In the genomic region with DNA sequence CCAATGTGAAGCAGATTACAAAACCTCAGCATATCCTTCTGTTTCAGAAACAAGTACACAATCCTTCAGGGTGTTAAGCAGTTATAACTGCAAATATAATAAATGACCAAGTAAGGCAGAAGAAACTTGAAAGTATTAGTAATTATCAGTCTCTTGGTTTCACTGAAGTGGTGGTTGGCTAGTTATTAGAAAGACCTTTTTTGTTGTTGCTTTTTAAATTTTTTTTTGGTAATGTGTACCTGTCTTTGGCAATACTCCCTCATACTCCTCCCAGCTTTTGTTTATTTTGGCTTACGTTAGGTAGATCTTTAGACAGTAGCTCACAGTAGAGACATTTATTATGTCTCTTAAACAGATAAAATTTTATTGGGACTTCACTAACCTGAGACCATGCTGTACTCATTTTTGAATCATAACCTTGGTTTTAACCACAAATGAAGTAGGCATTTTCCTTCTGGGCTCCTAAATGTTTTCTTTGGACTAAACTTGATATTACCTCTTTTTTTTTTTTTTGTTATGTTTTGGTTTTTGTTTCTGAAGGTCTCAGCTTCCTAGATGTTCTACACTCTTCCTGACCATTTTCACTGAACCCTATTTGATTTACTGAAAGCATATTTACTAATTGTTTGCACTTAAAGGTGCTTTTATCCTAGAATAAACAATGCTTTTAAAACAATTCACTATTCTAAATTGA, we compare ENCODE assay signal across 9 cellular contexts. TPM values are rescaled to one million over a fixed set of nuclear protein-coding genes. Genes with fewer than 3 reads are reported as not detected.
DNase-seq lines count a peak whose midpoint lies in the region; ATAC-seq, FAIRE-seq and TF ChIP-seq lines count a peak whose summit lies in the region.
"Had no signal": no experiment of that assay in that cellular context is flagged by ENCODE, and none has a peak within 500 bp of the region (broad histone marks: within the 10 kb centered on the region; RNA-seq: fewer than 3 reads in every experiment).

No MANE protein-coding gene starts in this region.

- BruUV-seq in PC-9 (replicated peaks; lab: Mats Ljungman, UMichigan) = no TSS peak
- no TSS peak for BruUV-seq in HepG2 (replicated peaks; lab: Mats Ljungman, UMichigan)

- in situ Hi-C loops in HepG2 (cut with HindIII; ENCODE audit: extremely low pct_ligation_motif_present, low pct_unique_long_range_greater_than_20kb) = no loop called here

- H3K4me2 ChIP-seq in PC-9 (peak overlapping the region; percentile 51), HepG2 (ENCODE audit: low read depth, low read length) (peak overlapping the region; percentile 58)

- H3K36me3 ChIP-seq in PC-9 (ENCODE audit: low read depth) (no peaks in the 10 kb centered on the region), HepG2 (replicated peaks in 1 of 2; ENCODE audit: control insufficient read depth in 1 of 2, insufficient read depth in 2 of 2, low read length in 2 of 2) (no peaks in the 10 kb centered on the region), vagina (no peaks in the 10 kb centered on the region), esophagus squamous epithelium (no peaks in the 10 kb centered on the region)

- DNase-seq in PC-9 (peak in 1 of 2 experiments; percentile 62), HepG2 (ENCODE audit: low spot score) (peak; percentile 31), vagina (ENCODE audit: extremely low spot score in 2 of 2) (no peak), NCI-H446 (lab: John Stamatoyannopoulos, UW) (no peak), occipital lobe (lab: John Stamatoyannopoulos, UW) (no peak), esophagus squamous epithelium (lab: John Stamatoyannopoulos, UW) (no peak)
- DNase-seq: NCI-H187 had no signal

- H3K27ac ChIP-seq in PC-9 (peak overlapping the region; percentile 56), HepG2 (ENCODE audit: extremely low read length, insufficient read depth, low read length) (peak overlapping the region; percentile 19), vagina (no peak overlapping the region), esophagus squamous epithelium (peak overlapping the region in 2 of 4 donors; percentile 22 to 56)

- peaks cover 100% of the 10 kb centered on the region for H3K79me2 ChIP-seq in PC-9 (ENCODE audit: low read depth)
- peaks cover 96% of the 10 kb centered on the region for H3K79me2 ChIP-seq in HepG2 (ENCODE audit: insufficient read depth, low read length)

- CTCF ChIA-PET in PC-9 (lab: Charles Lee) = interaction anchor here (0.7 kb wide), 1 partner anchor 71 kb away, joined by 4 read pairs; no protein-coding TSS in a partner anchor
- CTCF ChIA-PET in HepG2 (lab: Yijun Ruan, JAX; ENCODE audit: low intra/inter-chr PET ratio, low total read pairs) = no interaction called here

- H2AFZ ChIP-seq in PC-9 (no peak overlapping the region), HepG2 (ENCODE audit: low read length) (no peak overlapping the region)

- peaks cover 13% of the 10 kb centered on the region; the same call in 1 of the 2 replicates for H3F3A ChIP-seq in PC-9 (ENCODE audit: insufficient read depth, low read depth)

- 0% methylated on average over 1 of the region's 1 CpG for WGBS in HepG2 (ENCODE audit: low lambda C conversion rate)
- WGBS in esophagus squamous epithelium, 2 donors = 15 to 52% methylated on average over 1 of the region's 1 CpG

- TF ChIP-seq RAD21 in HepG2 (CRISPR knock-in tag; IDR thresholded peaks at IDR 0.05) = no peak

- TF ChIP-seq POLR2A in HepG2 (IDR thresholded peaks at IDR 0.05; ENCODE audit: insufficient read depth in 1 of 2, low read depth in 2 of 2, low read length in 2 of 2) = no peak
- no peak for TF ChIP-seq POLR2A in vagina (IDR thresholded peaks at IDR 0.05)
- no peak for TF ChIP-seq POLR2A in esophagus squamous epithelium (IDR thresholded peaks at IDR 0.05)

- FAIRE-seq in HepG2 (lab: Jason Lieb, UNC) = no peak

- H3K27me3 ChIP-seq in PC-9 (ENCODE audit: insufficient read depth, low read depth) (no peaks in the 10 kb centered on the region), HepG2 (ENCODE audit: control insufficient read depth in 1 of 2, insufficient read depth in 2 of 2, low read length in 2 of 2) (no peaks in the 10 kb centered on the region), vagina (no peaks in the 10 kb centered on the region), esophagus squamous epithelium (no peaks in the 10 kb centered on the region)

- TF ChIP-seq CTCF in PC-9 (conservative IDR thresholded peaks at IDR 0.05) (no peak), HepG2 (CRISPR knock-in tag; IDR thresholded peaks at IDR 0.05) (no peak), vagina (IDR thresholded peaks at IDR 0.05) (no peak), esophagus squamous epithelium (IDR thresholded peaks at IDR 0.05) (no peak)

- no peaks in the 10 kb centered on the region for H3K9me3 ChIP-seq in PC-9 (ENCODE audit: insufficient read depth, low read depth)
- H3K9me3 ChIP-seq in HepG2 (ENCODE audit: low read length) = no peaks in the 10 kb centered on the region
- H3K9me3 ChIP-seq in vagina = no peaks in the 10 kb centered on the region
- H3K9me3 ChIP-seq in esophagus squamous epithelium = no peaks in the 10 kb centered on the region

- POLR2A ChIA-PET in PC-9 (lab: Charles Lee; ENCODE audit: unreplicated experiment) = interaction anchor here (0.5 to 0.7 kb wide), 3 partner anchors 33 to 737 kb away, joined by 3 to 5 read pairs (median 5); partner anchors contain the start of gene ANKRD66
- POLR2A ChIA-PET in HepG2 (lab: Yijun Ruan, JAX) = interaction anchor here (1.0 kb wide), 1 partner anchor 11 kb away, joined by 4 read pairs; no protein-coding TSS in a partner anchor

- no peaks in the 10 kb centered on the region for H3K9me2 ChIP-seq in PC-9 (ENCODE audit: insufficient read depth)

- no peak overlapping the region for H3K9ac ChIP-seq in HepG2 (ENCODE audit: insufficient read depth, low read depth, low read length)

- no peak overlapping the region for H3K4me3 ChIP-seq in PC-9
- H3K4me3 ChIP-seq in HepG2 (replicated peaks in 1 of 3; ENCODE audit: insufficient read depth in 1 of 3, low read depth in 2 of 3, low read length in 3 of 3) = no peak overlapping the region
- H3K4me3 ChIP-seq in vagina = no peak overlapping the region
- no peak overlapping the region for H3K4me3 ChIP-seq in esophagus squamous epithelium

- H4K20me1 ChIP-seq in PC-9 (ENCODE audit: insufficient read depth) = peaks cover 65% of the 10 kb centered on the region
- peaks cover 61% of the 10 kb centered on the region for H4K20me1 ChIP-seq in HepG2 (ENCODE audit: insufficient read depth, low read length)

- intact Hi-C loops in PC-9 (cut with micrococcal nuclease; ENCODE audit: unreplicated experiment) (no loop called here), HepG2 (cut with micrococcal nuclease; ENCODE audit: unreplicated experiment) (loop anchor here (2.0 kb wide), 1 partner anchor 17 kb away; no protein-coding TSS in a partner anchor), vagina (cut with DNase I) (no loop called here), esophagus squamous epithelium (cut with DNase I) (no loop called here)

- peaks cover 52% of the 10 kb centered on the region for H3K4me1 ChIP-seq in PC-9 (replicated peaks; ENCODE audit: insufficient read depth)
- H3K4me1 ChIP-seq in HepG2 (ENCODE audit: insufficient read depth, low read length) = peaks cover 53% of the 10 kb centered on the region
- peaks cover 33% of the 10 kb centered on the region for H3K4me1 ChIP-seq in vagina
- peaks cover 12 to 76% (median 35%) of the 10 kb centered on the region in 3 donors for H3K4me1 ChIP-seq in esophagus squamous epithelium

- ATAC-seq in GM18502 (IDR thresholded peaks at IDR 0.05; ENCODE audit: poor library complexity, unreplicated experiment) (peak; percentile 52), HG02759 (IDR thresholded peaks at IDR 0.05; ENCODE audit: unreplicated experiment) (peak; percentile 49), HepG2 (peak; percentile 41)

- no peak for TF ChIP-seq EP300 in HepG2 (IDR thresholded peaks at IDR 0.05; ENCODE audit: low read depth in 2 of 2, low read length in 2 of 2)
- no peak for TF ChIP-seq EP300 in HepG2 (CRISPR knock-in tag; IDR thresholded peaks at IDR 0.05; ENCODE audit: borderline replicate concordance)

TF ChIP-seq in HepG2, 621 proteins besides CTCF, POLR2A, EP300 and RAD21 (continues in another document):
- no peak for TF ChIP-seq ZSCAN20 (CRISPR knock-in tag; IDR thresholded peaks at IDR 0.05; ENCODE audit: borderline replicate concordance)
- TF ChIP-seq SAP130 (CRISPR knock-in tag; IDR thresholded peaks at IDR 0.05; ENCODE audit: low read depth) = 0 out of 2 replicates have a peak, but pooled peaks have one; percentile 2
- TF ChIP-seq CREB1 (IDR thresholded peaks at IDR 0.05) = no peak
- TF ChIP-seq CREB1 (CRISPR knock-in tag; IDR thresholded peaks at IDR 0.05) = 0 out of 2 replicates have a peak, but pooled peaks have one; percentile 12

RNA-seq across cellular contexts. Expression of gene CD2AP, which starts 6.4 kb away (rescaled TPM):
- total RNA-seq in PC-9 (2021) (48.8 and 55.5 TPM in 2 replicates), HepG2 (2016; rRNA removed; fragmentation: Illumina TruSeq; extraction: Trizol) (31.9 and 40.1 TPM in 2 replicates), vagina (23.6 TPM), occipital lobe (23.1 TPM), esophagus squamous epithelium (10 to 100 TPM; 23.4 to 33.9 (median 30.4) TPM)
- total RNA-seq in HepG2 (2016; cell fraction: cytosol; rRNA removed; fragmentation: Illumina TruSeq; extraction: Trizol; ENCODE audit: low read depth) = 12.4 and 19.0 TPM in 2 replicates
- total RNA-seq in HepG2 (2016; cell fraction: insoluble cytoplasmic fraction; rRNA removed; fragmentation: Illumina TruSeq; extraction: Trizol) = 30.7 and 38.4 TPM in 2 replicates
- total RNA-seq in HepG2 (2016; cell fraction: membrane; rRNA removed; fragmentation: Illumina TruSeq; extraction: Trizol) = 12.4 and 12.6 TPM in 2 replicates
- total RNA-seq in HepG2 (2016; cell fraction: nucleus; rRNA removed; fragmentation: Illumina TruSeq; extraction: Trizol) = 42.9 and 47.2 TPM in 2 replicates
- 6.0 and 8.6 TPM in 2 replicates for polyA plus RNA-seq in HepG2 (2011; rRNA removed)
- 2.4 and 4.1 TPM in 2 replicates for polyA plus RNA-seq in HepG2 (2011; cell fraction: cytosol; rRNA removed)
- 5.8 and 8.0 TPM in 2 replicates for polyA plus RNA-seq in HepG2 (2011; cell fraction: nucleus; rRNA removed)
- polyA plus RNA-seq in HepG2 (2012) = 20.4 and 25.9 TPM in 2 replicates
- 1.0 and 1.1 TPM in 2 replicates for polyA plus RNA-seq in HepG2 (2016; cell fraction: cytosol; fragmentation: Illumina TruSeq; extraction: Trizol; ENCODE audit: low read depth)
- polyA plus RNA-seq in HepG2 (2016; cell fraction: insoluble cytoplasmic fraction; fragmentation: Illumina TruSeq; extraction: Trizol; ENCODE audit: low read depth) = 41.6 and 46.6 TPM in 2 replicates
- 5.3 and 5.7 TPM in 2 replicates for polyA plus RNA-seq in HepG2 (2016; cell fraction: membrane; fragmentation: Illumina TruSeq; extraction: Trizol; ENCODE audit: low read depth)
- 31.0 and 34.8 TPM in 2 replicates for polyA plus RNA-seq in HepG2 (2016; cell fraction: nucleus; fragmentation: Illumina TruSeq; extraction: Trizol; ENCODE audit: insufficient read depth, low read depth)
- polyA minus RNA-seq in HepG2 (2011; rRNA and poly(A)+ RNA removed; ENCODE audit: low replicate concordance) = 1.9 and 2.4 TPM in 2 replicates
- 9.9 and 10.5 TPM in 2 replicates for polyA minus RNA-seq in HepG2 (2011; cell fraction: cytosol; rRNA and poly(A)+ RNA removed)
- 84.8 and 85.6 TPM in 2 replicates for polyA minus RNA-seq in HepG2 (2011; cell fraction: nucleus; rRNA and poly(A)+ RNA removed)
